In genomic region chr6:36133912-36134311, GRCh38 we compare ENCODE assay signal across 29 cellular contexts. TPM values are rescaled to one million over a fixed set of nuclear protein-coding genes. Genes with fewer than 3 reads are reported as not detected.
A peak's percentile ranks its signal among the peaks of the same experiment; 100 is the strongest.
DNase-seq lines count a peak whose midpoint lies in the region; ATAC-seq, FAIRE-seq and TF ChIP-seq lines count a peak whose summit lies in the region.
"Had no signal": no experiment of that assay in that cellular context is flagged by ENCODE, and none has a peak within 500 bp of the region (broad histone marks: within the 10 kb centered on the region; RNA-seq: fewer than 3 reads in every experiment).

No MANE protein-coding gene starts in this region.

- H3K9me1 ChIP-seq in IMR-90 (ENCODE audit: insufficient read depth, low read length) = peaks cover 8% of the 10 kb centered on the region; the same call in 1 of the 2 replicates

- H3K23ac ChIP-seq in IMR-90 (ENCODE audit: low read depth, low read length) = no peak overlapping the region

- H2BK20ac ChIP-seq in IMR-90 (ENCODE audit: low read depth, low read length) = no peak overlapping the region

- no peak overlapping the region for H4K5ac ChIP-seq in IMR-90 (ENCODE audit: low read depth, low read length)

- no peak overlapping the region for H3K18ac ChIP-seq in IMR-90 (ENCODE audit: low read depth, low read length)

- DNase-seq in CD4-positive, CD25-positive, alpha-beta regulatory T cell = no peak
- DNase-seq in IMR-90 (no peak), lower lobe of right lung (no peak), NCI-H146 treated with DMSO at 0.1 percent for 48 hours (lab: John Stamatoyannopoulos, UW; ENCODE audit: unreplicated experiment) (no peak), D721Med (ENCODE audit: insufficient read length, low spot score) (no peak)
- no peak for DNase-seq in central memory CD8-positive, alpha-beta T cell (ENCODE audit: low spot score in 2 of 2)
- DNase-seq: activated naive CD4-positive, alpha-beta T cell; activated T-cell treated with anti-CD3 and anti-CD28 coated beads, Interleukin-2, amount 50 U/mL, for 4 hours; anterior cingulate cortex; colonic mucosa; effector CD8-positive, alpha-beta T cell; heart left ventricle; left cardiac atrium; NCI-H1694 treated with DMSO at 0.1 percent for 48 hours; NCI-H2171; NCI-H510A; nephron progenitor cell; ovary; retina; SK-N-SH; stimulated activated CD4-positive, alpha-beta T cell treated with anti-CD3 and anti-CD28 coated beads, Interleukin-1b, Interleukin-23, amount 100 ng/mL, for 48 hours; stimulated activated CD8-positive, alpha-beta memory T cell treated with anti-CD3 and anti-CD28 coated beads, Interleukin-4, amount 100 ng/mL, for 48 hours; T-helper 2 cell; upper lobe of right lung had no signal

- no peak overlapping the region for H3K27ac ChIP-seq in CD4-positive, CD25-positive, alpha-beta regulatory T cell (ENCODE audit: insufficient read depth, low read length, poor library complexity, severe bottlenecking)
- H3K27ac ChIP-seq in IMR-90 (ENCODE audit: insufficient read depth, low read length) (no peak overlapping the region), lower lobe of right lung (no peak overlapping the region)
- H3K27ac ChIP-seq: C4-2B, colonic mucosa, heart left ventricle, ovary, upper lobe of right lung had no signal

- peaks cover 10 to 50% (median 25%) of the 10 kb centered on the region in 4 donors for H3K4me1 Mint-ChIP-seq in CD4-positive, CD25-positive, alpha-beta regulatory T cell
- peaks cover 43% of the 10 kb centered on the region for H3K4me1 Mint-ChIP-seq in central memory CD8-positive, alpha-beta T cell
- H3K4me1 Mint-ChIP-seq in nephron = peaks cover 38% of the 10 kb centered on the region

- TF ChIP-seq RAD21 in IMR-90 (IDR thresholded peaks at IDR 0.05; ENCODE audit: low read length) = no peak

- BruUV-seq in IMR-90 (replicated peaks; lab: Mats Ljungman, UMichigan) = no TSS peak

- H3K36me3 Mint-ChIP-seq in CD4-positive, CD25-positive, alpha-beta regulatory T cell = peaks cover 24% of the 10 kb centered on the region
- H3K36me3 Mint-ChIP-seq in central memory CD8-positive, alpha-beta T cell (ENCODE audit: insufficient read depth) = peaks cover 43% of the 10 kb centered on the region
- H3K36me3 Mint-ChIP-seq in nephron (ENCODE audit: low read depth) = no peaks in the 10 kb centered on the region

- intact Hi-C loops in IMR-90 (cut with micrococcal nuclease) = no loop called here
- intact Hi-C loops in lower lobe of right lung (cut with DNase I) = no loop called here

- peaks cover 49% of the 10 kb centered on the region for H3K36me3 ChIP-seq in CD4-positive, CD25-positive, alpha-beta regulatory T cell (ENCODE audit: control insufficient read depth, insufficient read depth, low read length)
- H3K36me3 ChIP-seq in IMR-90 (ENCODE audit: control insufficient read depth, insufficient read depth, low read length) (peaks cover 2% of the 10 kb centered on the region), lower lobe of right lung (peaks cover 32% of the 10 kb centered on the region)
- H3K36me3 ChIP-seq: colonic mucosa, ovary had no signal

- peaks cover 0 to 5% of the 10 kb centered on the region in 2 experiments; a peak in 1 of 4 replicates for H3K79me1 ChIP-seq in IMR-90 (ENCODE audit: low read depth in 1 of 2, low read length in 2 of 2)

- dilution Hi-C loops in IMR-90 (cut with HindIII; ENCODE audit: low sequenced_read_pairs, unreplicated experiment) = no loop called here

- peaks cover 41% of the 10 kb centered on the region for H3K4me1 ChIP-seq in CD4-positive, CD25-positive, alpha-beta regulatory T cell (ENCODE audit: control insufficient read depth, insufficient read depth, low read length, poor library complexity, severe bottlenecking)
- H3K4me1 ChIP-seq in IMR-90 (ENCODE audit: control insufficient read depth, insufficient read depth, low read length) (peaks cover 20% of the 10 kb centered on the region), lower lobe of right lung (peaks cover 32% of the 10 kb centered on the region)

- CTCF ChIA-PET in IMR-90 (lab: Yijun Ruan, JAX) = no interaction called here

- H3K4me3 Mint-ChIP-seq in CD4-positive, CD25-positive, alpha-beta regulatory T cell = peak overlapping the region in 1 of 4 donors; percentile 98
- no peak overlapping the region for H3K4me3 Mint-ChIP-seq in central memory CD8-positive, alpha-beta T cell
- H3K4me3 Mint-ChIP-seq in nephron = no peak overlapping the region
- H3K4me3 Mint-ChIP-seq: activated T-cell treated with anti-CD3 and anti-CD28 coated beads, Interleukin-2, amount 50 U/mL, for 4 hours; nephron progenitor cell had no signal

- no peak for TF ChIP-seq POLR2A in IMR-90 (IDR thresholded peaks at IDR 0.05; ENCODE audit: low read depth, low read length)

- no peak overlapping the region for H3K4me2 ChIP-seq in IMR-90 (ENCODE audit: low read depth, low read length)
- H3K4me2 ChIP-seq: SK-N-SH, smooth muscle cell had no signal

- H4K91ac ChIP-seq in IMR-90 (ENCODE audit: insufficient read depth, low read depth, low read length) = no peak overlapping the region

- ATAC-seq in CD4-positive, CD25-positive, alpha-beta regulatory T cell (ENCODE audit: low read depth in 2 of 2) = no peak
- ATAC-seq in IMR-90 (ENCODE audit: low read depth) = no peak
- no peak for ATAC-seq in central memory CD8-positive, alpha-beta T cell (replicated peaks; ENCODE audit: extremely low read depth, poor library complexity, severe bottlenecking)
- ATAC-seq in lower lobe of right lung = no peak
- ATAC-seq: activated T-cell treated with anti-CD3 and anti-CD28 coated beads, Interleukin-2, amount 50 U/mL, for 4 hours; heart left ventricle; left cardiac atrium; upper lobe of right lung had no signal

- POLR2A ChIA-PET in IMR-90 (lab: Charles Lee; ENCODE audit: unreplicated experiment) = no interaction called here

- 0 out of 2 replicates have a peak overlapping the region, but pooled peaks have one; percentile 7 for H2BK120ac ChIP-seq in IMR-90 (ENCODE audit: low read depth, low read length)

- no peak overlapping the region for H3K4ac ChIP-seq in IMR-90 (ENCODE audit: low read depth, low read length)

- no peak overlapping the region for H2BK5ac ChIP-seq in IMR-90 (ENCODE audit: low read depth, low read length, poor library complexity, severe bottlenecking)

- H4K20me1 ChIP-seq in IMR-90 (ENCODE audit: insufficient read depth, low read length) = no peaks in the 10 kb centered on the region

- 0 out of 2 replicates have a peak overlapping the region, but pooled peaks have one; percentile 25 for H2AK5ac ChIP-seq in IMR-90 (ENCODE audit: low read depth, low read length)

- 100% methylated on average over 2 of the region's 4 CpGs; no CpG with 5 or more reads in 1 of the 2 experiments for WGBS in IMR-90 (ENCODE audit: extremely low coverage in 2 of 2, insufficient read length in 1 of 2), 2 experiments

- H3K56ac ChIP-seq in IMR-90 (ENCODE audit: extremely low read depth, insufficient read depth, low read length) = no peak overlapping the region

- H3K9ac ChIP-seq in IMR-90 (ENCODE audit: low read depth, low read length) = no peak overlapping the region
- H3K9ac ChIP-seq: SK-N-SH had no signal

- no peak overlapping the region for H2AFZ ChIP-seq in IMR-90 (replicated peaks; ENCODE audit: low read length, poor library complexity)

- H2AK9ac ChIP-seq in IMR-90 (replicated peaks; ENCODE audit: low read depth, low read length, poor library complexity) = no peak overlapping the region

- no peaks in the 10 kb centered on the region for H3K27me3 ChIP-seq in CD4-positive, CD25-positive, alpha-beta regulatory T cell (ENCODE audit: control insufficient read depth, insufficient read depth, low read length)
- H3K27me3 ChIP-seq in IMR-90 (ENCODE audit: control insufficient read depth, insufficient read depth, low read length) (no peaks in the 10 kb centered on the region), lower lobe of right lung (ENCODE audit: low read depth) (no peaks in the 10 kb centered on the region)
- H3K27me3 ChIP-seq: colonic mucosa, ovary, upper lobe of right lung had no signal

- no peak overlapping the region for H4K8ac ChIP-seq in IMR-90 (ENCODE audit: low read depth in 2 of 2, low read length in 2 of 2)

- H2BK15ac ChIP-seq in IMR-90 (ENCODE audit: low read depth, low read length) = no peak overlapping the region

- H3K9me3 Mint-ChIP-seq in CD4-positive, CD25-positive, alpha-beta regulatory T cell = no peaks in the 10 kb centered on the region
- no peaks in the 10 kb centered on the region for H3K9me3 Mint-ChIP-seq in central memory CD8-positive, alpha-beta T cell
- no peaks in the 10 kb centered on the region for H3K9me3 Mint-ChIP-seq in nephron
- H3K9me3 Mint-ChIP-seq: activated T-cell treated with anti-CD3 and anti-CD28 coated beads, Interleukin-2, amount 50 U/mL, for 4 hours; nephron progenitor cell had no signal

- in situ Hi-C loops in IMR-90 (cut with MboI; ENCODE audit: low sequenced_read_pairs) = no loop called here

- H3K27ac Mint-ChIP-seq in CD4-positive, CD25-positive, alpha-beta regulatory T cell = peak overlapping the region in 2 of 3 donors; percentile 93 to 95
- H3K27ac Mint-ChIP-seq in central memory CD8-positive, alpha-beta T cell (ENCODE audit: low read depth) = peak overlapping the region; percentile 4
- peak overlapping the region in 2 of 3 experiments; percentile 8 to 15 for H3K27ac Mint-ChIP-seq in nephron
- H3K27ac Mint-ChIP-seq: nephron progenitor cell had no signal

- TF ChIP-seq CTCF in IMR-90 (conservative IDR thresholded peaks at IDR 0.05; ENCODE audit: low read depth, low read length) (no peak), nephron (IDR thresholded peaks at IDR 0.05; ENCODE audit: unreplicated experiment in 3 of 3) (no peak), lower lobe of right lung (IDR thresholded peaks at IDR 0.05) (no peak), D721Med (IDR thresholded peaks at IDR 0.05; ENCODE audit: insufficient read depth, missing control alignments) (no peak)

- no peak overlapping the region for H3K4me3 ChIP-seq in CD4-positive, CD25-positive, alpha-beta regulatory T cell (ENCODE audit: low read depth, low read length)
- H3K4me3 ChIP-seq in IMR-90 (ENCODE audit: insufficient read depth, low read depth, low read length) (no peak overlapping the region), lower lobe of right lung (no peak overlapping the region)
- H3K4me3 ChIP-seq: colonic mucosa, heart left ventricle, ovary, smooth muscle cell, upper lobe of right lung had no signal

- no peaks in the 10 kb centered on the region for H3K27me3 Mint-ChIP-seq in CD4-positive, CD25-positive, alpha-beta regulatory T cell
- no peaks in the 10 kb centered on the region for H3K27me3 Mint-ChIP-seq in central memory CD8-positive, alpha-beta T cell
- peaks cover 5% of the 10 kb centered on the region for H3K27me3 Mint-ChIP-seq in nephron (ENCODE audit: low read depth)

- H3K9me3 ChIP-seq in CD4-positive, CD25-positive, alpha-beta regulatory T cell (ENCODE audit: control insufficient read depth in 2 of 2, low read length in 2 of 2) = no peaks in the 10 kb centered on the region
- H3K9me3 ChIP-seq in IMR-90 (ENCODE audit: control insufficient read depth, insufficient read depth, low read length) (no peaks in the 10 kb centered on the region), lower lobe of right lung (no peaks in the 10 kb centered on the region)
- H3K9me3 ChIP-seq: colonic mucosa, heart left ventricle, ovary, SK-N-SH, upper lobe of right lung had no signal

- FAIRE-seq in D721Med (lab: Jason Lieb, UNC) = no peak
- FAIRE-seq: bronchial epithelial cell, H1 had no signal

- H3K14ac ChIP-seq in IMR-90 (replicated peaks; ENCODE audit: low read depth, low read length) = no peak overlapping the region

RNA-seq across cellular contexts. Expression of gene MAPK13, which starts 3.6 kb away (rescaled TPM):
- total RNA-seq in CD4-positive, CD25-positive, alpha-beta regulatory T cell = 68.7 TPM
- polyA plus RNA-seq in CD4-positive, CD25-positive, alpha-beta regulatory T cell = 10 to 100 TPM; 60.7 to 75.8 (median 69.8) TPM
- 1.9 and 2.0 TPM in 2 replicates for total RNA-seq in IMR-90 (2012; rRNA removed)
- 2.8 and 2.9 TPM in 2 replicates for polyA plus RNA-seq in IMR-90 (2012; rRNA removed)
- 2.3 and 2.8 TPM in 2 replicates for polyA plus RNA-seq in IMR-90 (2012; cell fraction: cytosol; rRNA removed)
- polyA plus RNA-seq in IMR-90 (2012; cell fraction: nucleus; rRNA removed; ENCODE audit: low replicate concordance) = 19.2 and 25.7 TPM in 2 replicates
- 71.7 TPM for total RNA-seq in lower lobe of right lung

Comparison
In these comparisons a context has a peak if more than half of its experiments do, and no peak if none do; other contexts are left out.
1. H3K27ac Mint-ChIP-seq: peak in every context shown above with its lines; median percentile 94 in CD4-positive, CD25-positive, alpha-beta regulatory T cell; 12 in nephron; 4 in central memory CD8-positive, alpha-beta T cell.
2. RNA of gene MAPK13, which starts 3.6 kb away (total RNA-seq): 71.7 TPM in lower lobe of right lung (single experiment) and 68.7 TPM in CD4-positive, CD25-positive, alpha-beta regulatory T cell (single experiment); 1.9 to 2.0 TPM in IMR-90; every median in the first group is over 10 times any median in the second.